ENCODE assay signal across 12 cellular contexts in genomic region chr1:86082183-86082582, GRCh38.
DNase-seq lines count a peak whose midpoint lies in the region; ATAC-seq and TF ChIP-seq lines count a peak whose summit lies in the region.
"Had no signal": no experiment of that assay in that cellular context is flagged by ENCODE, and none has a peak within 500 bp of the region (broad histone marks: within the 10 kb centered on the region; RNA-seq: fewer than 3 reads in every experiment).

No MANE protein-coding gene starts in this region.

- H3K4me3 ChIP-seq in cardiac muscle cell (no peak overlapping the region), right cardiac atrium (ENCODE audit: low read length) (no peak overlapping the region), astrocyte of the spinal cord (ENCODE audit: low read depth, low read length) (no peak overlapping the region)

- DNase-seq in cardiac muscle cell (ENCODE audit: low read depth in 1 of 2, low spot score in 1 of 2), result no peak
- no peak for DNase-seq in right cardiac atrium
- no peak for DNase-seq in astrocyte of the spinal cord (ENCODE audit: low read depth, low spot score)
- DNase-seq in type B pancreatic cell (ENCODE audit: extremely low spot score, unreplicated experiment), result no peak
- DNase-seq in NCI-H2171 treated with DMSO at 0.1 percent for 48 hours (lab: John Stamatoyannopoulos, UW), result no peak
- DNase-seq in NCI-H345 (lab: John Stamatoyannopoulos, UW), result no peak
- DNase-seq: activated CD4-positive, alpha-beta T cell treated with anti-CD3 and anti-CD28 coated beads for 36 hours; NCI-H1105; RPMI8226 had no signal

- ATAC-seq in right cardiac atrium, result no peak
- peak; percentile 36 for ATAC-seq in HG03565 (IDR thresholded peaks at IDR 0.05; ENCODE audit: unreplicated experiment)
- no peak for ATAC-seq in GM21447 (IDR thresholded peaks at IDR 0.05; ENCODE audit: unreplicated experiment)
- ATAC-seq: activated CD4-positive, alpha-beta T cell treated with anti-CD3 and anti-CD28 coated beads for 36 hours had no signal

- H3K36me3 ChIP-seq in cardiac muscle cell, result no peaks in the 10 kb centered on the region

- H3K27me3 ChIP-seq in cardiac muscle cell (no peaks in the 10 kb centered on the region), right cardiac atrium (ENCODE audit: control insufficient read depth, insufficient read depth) (no peaks in the 10 kb centered on the region)

- TF ChIP-seq CTCF in cardiac muscle cell (IDR thresholded peaks at IDR 0.05; ENCODE audit: low read depth, low read length), result peak; percentile 7
- peak; percentile 38 for TF ChIP-seq CTCF in astrocyte of the spinal cord (IDR thresholded peaks at IDR 0.05; ENCODE audit: low read depth, low read length)
- TF ChIP-seq CTCF in type B pancreatic cell (conservative IDR thresholded peaks at IDR 0.05), result peak; percentile 62

- peaks cover 9% of the 10 kb centered on the region for H3K9me3 Mint-ChIP-seq in type B pancreatic cell

- peaks cover 3% of the 10 kb centered on the region for H3K27me3 Mint-ChIP-seq in type B pancreatic cell
- H3K27me3 Mint-ChIP-seq: activated CD4-positive, alpha-beta T cell treated with anti-CD3 and anti-CD28 coated beads for 36 hours; activated naive CD4-positive, alpha-beta T cell treated with anti-CD3 and anti-CD28 coated beads, Interleukin-2, amount 50 U/mL, for 24 hours had no signal

- intact Hi-C loops in right cardiac atrium (cut with DNase I), result no loop called here

- H3K4me1 Mint-ChIP-seq in type B pancreatic cell (ENCODE audit: unreplicated experiment), result no peaks in the 10 kb centered on the region
- H3K4me1 Mint-ChIP-seq: activated naive CD4-positive, alpha-beta T cell treated with anti-CD3 and anti-CD28 coated beads, Interleukin-2, amount 50 U/mL, for 24 hours had no signal

- H3K9me3 ChIP-seq in cardiac muscle cell (ENCODE audit: low read depth) (no peaks in the 10 kb centered on the region), right cardiac atrium (ENCODE audit: control insufficient read depth, low read length) (no peaks in the 10 kb centered on the region)

- in situ Hi-C loops in astrocyte of the spinal cord (cut with HindIII; ENCODE audit: low sequenced_read_pairs), result no loop called here

- no peak overlapping the region for H3K27ac ChIP-seq in cardiac muscle cell
- no peak overlapping the region for H3K27ac ChIP-seq in right cardiac atrium (ENCODE audit: low read length)

- H3K27ac Mint-ChIP-seq in type B pancreatic cell, result no peak overlapping the region
- H3K27ac Mint-ChIP-seq: activated CD4-positive, alpha-beta T cell treated with anti-CD3 and anti-CD28 coated beads for 36 hours; activated naive CD4-positive, alpha-beta T cell treated with anti-CD3 and anti-CD28 coated beads, Interleukin-2, amount 50 U/mL, for 24 hours had no signal

- no peaks in the 10 kb centered on the region for H3K36me3 Mint-ChIP-seq in type B pancreatic cell
- H3K36me3 Mint-ChIP-seq: activated naive CD4-positive, alpha-beta T cell treated with anti-CD3 and anti-CD28 coated beads, Interleukin-2, amount 50 U/mL, for 24 hours had no signal

- no peak overlapping the region for H3K4me3 Mint-ChIP-seq in type B pancreatic cell
- H3K4me3 Mint-ChIP-seq: activated CD4-positive, alpha-beta T cell treated with anti-CD3 and anti-CD28 coated beads for 36 hours; activated naive CD4-positive, alpha-beta T cell treated with anti-CD3 and anti-CD28 coated beads, Interleukin-2, amount 50 U/mL, for 24 hours had no signal

- no peaks in the 10 kb centered on the region for H3K4me1 ChIP-seq in cardiac muscle cell (ENCODE audit: low read depth)
- H3K4me1 ChIP-seq in right cardiac atrium (ENCODE audit: control insufficient read depth, insufficient read depth, low read length), result no peaks in the 10 kb centered on the region

Comparison
In these comparisons a context has a peak if more than half of its experiments do, and no peak if none do; other contexts are left out.
1. CTCF ChIP-seq: peak in every context shown above with its lines; median percentile 62 in type B pancreatic cell; 38 in astrocyte of the spinal cord; 7 in cardiac muscle cell.